In genomic region chr7:95441042-95441823, GRCh38 we compare ENCODE assay signal across 16 cellular contexts. TPM values are rescaled to one million over a fixed set of nuclear protein-coding genes. Genes with fewer than 3 reads are reported as not detected.
DNase-seq lines count a peak whose midpoint lies in the region; ATAC-seq and TF ChIP-seq lines count a peak whose summit lies in the region.
"Had no signal": no experiment of that assay in that cellular context is flagged by ENCODE, and none has a peak within 500 bp of the region (broad histone marks: within the 10 kb centered on the region; RNA-seq: fewer than 3 reads in every experiment).

No MANE protein-coding gene starts in this region.

- no peaks in the 10 kb centered on the region for H3K9me3 Mint-ChIP-seq in immature natural killer cell

- TF ChIP-seq EP300 in upper lobe of left lung (IDR thresholded peaks at IDR 0.05), result peak in 1 of 4 donors; percentile 84

- peaks cover 1% of the 10 kb centered on the region for H3K79me1 ChIP-seq in mesenchymal stem cell (replicated peaks; ENCODE audit: low read length, poor library complexity, severe bottlenecking)

- H2BK120ac ChIP-seq in mesenchymal stem cell (ENCODE audit: low read depth, low read length), result no peak overlapping the region

- WGBS in mesenchymal stem cell, result 90% methylated on average over 7 of the region's 7 CpGs
- WGBS in upper lobe of left lung, 2 donors, result 67 to 75% methylated on average over 7 of the region's 7 CpGs

- H2BK12ac ChIP-seq in mesenchymal stem cell (ENCODE audit: low read length in 2 of 2), result no peak overlapping the region

- no peak overlapping the region for H3K4ac ChIP-seq in mesenchymal stem cell (ENCODE audit: low read depth in 1 of 2, low read length in 2 of 2)

- no peak overlapping the region for H4K8ac ChIP-seq in mesenchymal stem cell (ENCODE audit: low read length)

- no peak overlapping the region for H2AFZ ChIP-seq in mesenchymal stem cell (ENCODE audit: low read depth, low read length)

- no peak overlapping the region for H3K4me2 ChIP-seq in mesenchymal stem cell (ENCODE audit: low read length, poor library complexity, severe bottlenecking)

- no peak overlapping the region for H3K18ac ChIP-seq in mesenchymal stem cell (ENCODE audit: low read depth in 1 of 2, low read length in 2 of 2)

- DNase-seq in LoVo (ENCODE audit: low spot score) (peak; percentile 59), foreskin keratinocyte (peak; percentile 28 to 52), mesenchymal stem cell (no peak), upper lobe of left lung (no peak), NCI-H446 (lab: John Stamatoyannopoulos, UW) (no peak), immature natural killer cell (no peak)
- DNase-seq in activated CD4-positive, CD25-positive, alpha-beta regulatory T cell treated with anti-CD3 and anti-CD28 coated beads, Interleukin-2, amount 50 U/mL, for 72 hours, result no peak
- DNase-seq: COR-L47; heart left ventricle; NCI-H2081; NCI-H510A treated with DMSO at 0.1 percent for 48 hours; Right ventricle myocardium superior; stimulated activated CD4-positive, alpha-beta T cell treated with anti-CD3 and anti-CD28 coated beads, Interleukin-4, amount 100 ng/mL, for 24 hours had no signal

- H3K27me3 ChIP-seq in foreskin keratinocyte (no peaks in the 10 kb centered on the region), mesenchymal stem cell (ENCODE audit: control insufficient read depth in 1 of 2, insufficient read depth in 1 of 2, low read length in 2 of 2) (no peaks in the 10 kb centered on the region), upper lobe of left lung (no peaks in the 10 kb centered on the region)
- H3K27me3 ChIP-seq: heart left ventricle had no signal

- no peak overlapping the region for H3K9ac ChIP-seq in mesenchymal stem cell (ENCODE audit: low read length)

- H2BK15ac ChIP-seq in mesenchymal stem cell (ENCODE audit: low read depth, poor library complexity, severe bottlenecking), result no peak overlapping the region

- H3K27ac ChIP-seq in foreskin keratinocyte (no peak overlapping the region), mesenchymal stem cell (ENCODE audit: low read length, poor library complexity, severe bottlenecking) (peak overlapping the region; percentile 96), upper lobe of left lung (peak overlapping the region in 3 of 4 donors; percentile 40 to 72 (median 64))
- H3K27ac ChIP-seq: heart left ventricle, HL-60 had no signal

- H3K36me3 Mint-ChIP-seq in immature natural killer cell, result no peaks in the 10 kb centered on the region

- no peak for TF ChIP-seq CTCF in foreskin keratinocyte (conservative IDR thresholded peaks at IDR 0.05)
- TF ChIP-seq CTCF in upper lobe of left lung (IDR thresholded peaks at IDR 0.05), result no peak

- H4K91ac ChIP-seq in mesenchymal stem cell (ENCODE audit: low read length), result no peak overlapping the region

- H3K27ac Mint-ChIP-seq in immature natural killer cell, result no peak overlapping the region

- no peak overlapping the region for H3K4me3 ChIP-seq in mesenchymal stem cell (ENCODE audit: insufficient read depth in 1 of 2, low read depth in 1 of 2, low read length in 2 of 2)
- H3K4me3 ChIP-seq in upper lobe of left lung, result no peak overlapping the region
- H3K4me3 ChIP-seq: heart left ventricle had no signal

- H2BK5ac ChIP-seq in mesenchymal stem cell (ENCODE audit: low read depth, low read length, poor library complexity, severe bottlenecking), result peak overlapping the region; percentile 50

- H3K4me1 ChIP-seq in foreskin keratinocyte (no peaks in the 10 kb centered on the region), mesenchymal stem cell (ENCODE audit: control insufficient read depth, insufficient read depth, low read depth, low read length) (peaks cover 2% of the 10 kb centered on the region), upper lobe of left lung (peaks cover 0 to 3% (median under 1%) of the 10 kb centered on the region in 4 donors)

- no peaks in the 10 kb centered on the region for H3K4me1 Mint-ChIP-seq in immature natural killer cell

- ATAC-seq in foreskin keratinocyte, result peak; percentile 36
- ATAC-seq in upper lobe of left lung (ENCODE audit: low FRiP score in 2 of 2), result peak; percentile 48 to 88
- ATAC-seq: heart left ventricle had no signal

- no peaks in the 10 kb centered on the region for H3K36me3 ChIP-seq in mesenchymal stem cell (ENCODE audit: control insufficient read depth in 1 of 2, insufficient read depth in 2 of 2, low read depth in 1 of 2, low read length in 2 of 2)
- H3K36me3 ChIP-seq in upper lobe of left lung, result no peaks in the 10 kb centered on the region
- H3K36me3 ChIP-seq: heart left ventricle had no signal

- no peak for TF ChIP-seq POLR2A in upper lobe of left lung (IDR thresholded peaks at IDR 0.05)

- H3K9me3 ChIP-seq in mesenchymal stem cell (ENCODE audit: control insufficient read depth, low read length), result no peaks in the 10 kb centered on the region
- no peaks in the 10 kb centered on the region for H3K9me3 ChIP-seq in upper lobe of left lung
- H3K9me3 ChIP-seq: heart left ventricle had no signal

- H2AK5ac ChIP-seq in mesenchymal stem cell (ENCODE audit: low read length, severe bottlenecking), result peak overlapping the region; percentile 3

- peaks cover 0 to 3% (median 2%) of the 10 kb centered on the region in 3 donors for H3K27me3 Mint-ChIP-seq in immature natural killer cell (ENCODE audit: low read depth in 3 of 3)

- no peak overlapping the region for H3K14ac ChIP-seq in mesenchymal stem cell (ENCODE audit: low read length in 2 of 2)

- H3K4me3 Mint-ChIP-seq in immature natural killer cell, result no peak overlapping the region

- no peak overlapping the region for H3K23ac ChIP-seq in mesenchymal stem cell (ENCODE audit: low read length in 2 of 2)

RNA-seq across cellular contexts. Expression of gene PON2, which starts 6.4 kb away (rescaled TPM):
- 48.8 and 57.5 TPM in 2 replicates for total RNA-seq in foreskin keratinocyte
- polyA plus RNA-seq in foreskin keratinocyte, result 42.0 and 44.6 TPM in 2 replicates
- 141 TPM for polyA plus RNA-seq in mesenchymal stem cell (2013, experiment 1 of 2)
- polyA plus RNA-seq in mesenchymal stem cell (2013, experiment 2 of 2), result 142 TPM
- 100 to 1,000 TPM; 128 to 476 (median 197) TPM for total RNA-seq in upper lobe of left lung
- polyA plus RNA-seq in immature natural killer cell, result 10 to 100 TPM; 11.5 to 32.3 (median 19.1) TPM

RNA-seq across cellular contexts. Expression of gene ASB4, which starts 44.5 kb away (rescaled TPM):
- total RNA-seq in foreskin keratinocyte, result not detected in 2 replicates
- polyA plus RNA-seq in foreskin keratinocyte, result not detected in 2 replicates
- 0.03 TPM for polyA plus RNA-seq in mesenchymal stem cell (2013, experiment 1 of 2)
- polyA plus RNA-seq in mesenchymal stem cell (2013, experiment 2 of 2), result not detected
- total RNA-seq in upper lobe of left lung, result 1 to 10 TPM in 3 of 6 donors, under 1 TPM in 2, not detected in 1; 0.20 to 2.4 (median 1.0) TPM
- not detected for polyA plus RNA-seq in immature natural killer cell
- total RNA-seq: fibroblast of lung; T-helper 2 cell treated with Interferon-gamma antibody and Interleukin-4, amounts not matched to agents 100 ng/mL and 5 ng/mL, for 36 hours had no signal
- polyA plus RNA-seq: fibroblast of lung had no signal

RNA-seq across cellular contexts. Expression of gene PON3, which starts 45.1 kb away (rescaled TPM):
- total RNA-seq in foreskin keratinocyte (1.7 and 2.0 TPM in 2 replicates), upper lobe of left lung (10 to 100 TPM; 10.4 to 67.2 (median 23.2) TPM)
- polyA plus RNA-seq in foreskin keratinocyte (1.6 and 2.6 TPM in 2 replicates), immature natural killer cell (under 1 TPM in 1 of 3 donors, not detected in 2; 0.39 TPM)
- not detected for polyA plus RNA-seq in mesenchymal stem cell (2013, experiment 1 of 2)
- polyA plus RNA-seq in mesenchymal stem cell (2013, experiment 2 of 2), result not detected

Comparison
In these comparisons a context has a peak if more than half of its experiments do, and no peak if none do; other contexts are left out.
1. DNase-seq: peak in LoVo (single experiment) and foreskin keratinocyte (2 of 2); none in mesenchymal stem cell (single experiment), upper lobe of left lung (0 of 2), NCI-H446 (0 of 2), activated CD4-positive, CD25-positive, alpha-beta regulatory T cell treated with anti-CD3 and anti-CD28 coated beads, Interleukin-2, amount 50 U/mL, for 72 hours (single experiment) and immature natural killer cell (0 of 3).